25 cellular contexts compared by ENCODE assay signal in genomic region chr6:40247516-40248115, GRCh38.
DNase-seq lines count a peak whose midpoint lies in the region; ATAC-seq and TF ChIP-seq lines count a peak whose summit lies in the region.
"Had no signal": no experiment of that assay in that cellular context is flagged by ENCODE, and none has a peak within 500 bp of the region (broad histone marks: within the 10 kb centered on the region; RNA-seq: fewer than 3 reads in every experiment).

No MANE protein-coding gene starts in this region.

- no peak overlapping the region for H2BK12ac ChIP-seq in neuronal stem cell (ENCODE audit: low read length)

- no peak overlapping the region for H3K14ac ChIP-seq in neuronal stem cell (ENCODE audit: low read length)

- H3K4me3 ChIP-seq in neuronal stem cell (ENCODE audit: low read length in 2 of 2) = peak overlapping the region in 1 of 2 donors; percentile 14
- H3K4me3 ChIP-seq: BLaER1 treated with 17β-estradiol and CSF1 and Interleukin-3, amounts not matched to agents 10 nM and 100 nM; PC-9 had no signal

- no peak overlapping the region for H2BK5ac ChIP-seq in neuronal stem cell (ENCODE audit: low read length)

- peaks cover 3% of the 10 kb centered on the region for H3K4me1 Mint-ChIP-seq in WTC11
- H3K4me1 Mint-ChIP-seq: CD4-positive, alpha-beta memory T cell had no signal

- CTCF ChIA-PET in WTC11 (lab: Charles Lee) = no interaction called here

- H4K91ac ChIP-seq in neuronal stem cell (ENCODE audit: low read depth, low read length, poor library complexity) = no peak overlapping the region

- H2BK15ac ChIP-seq in neuronal stem cell (ENCODE audit: low read length) = no peak overlapping the region

- H3K79me1 ChIP-seq in neuronal stem cell (ENCODE audit: low read depth, low read length) = no peaks in the 10 kb centered on the region

- no peak for ATAC-seq in WTC11
- no peak for ATAC-seq in activated naive CD4-positive, alpha-beta T cell treated with anti-CD3 and anti-CD28 coated beads, Interleukin-2, amount 50 U/mL, for 72 hours
- ATAC-seq: HCT116 had no signal

- no peak overlapping the region for H3K4ac ChIP-seq in neuronal stem cell (ENCODE audit: low read length)

- no peak overlapping the region for H4K8ac ChIP-seq in neuronal stem cell (ENCODE audit: low read depth, low read length)

- no peak overlapping the region for H3K23ac ChIP-seq in neuronal stem cell (ENCODE audit: low read depth, low read length, poor library complexity)

- no peaks in the 10 kb centered on the region for H3K36me3 ChIP-seq in neuronal stem cell (replicated peaks in 1 of 2; ENCODE audit: control insufficient read depth in 2 of 2, insufficient read depth in 2 of 2, low read length in 2 of 2)
- H3K36me3 ChIP-seq: BLaER1 treated with 17β-estradiol and CSF1 and Interleukin-3, amounts not matched to agents 10 nM and 100 nM had no signal

- peaks cover 10% of the 10 kb centered on the region for H3K36me3 Mint-ChIP-seq in WTC11
- no peaks in the 10 kb centered on the region for H3K36me3 Mint-ChIP-seq in activated naive CD4-positive, alpha-beta T cell treated with anti-CD3 and anti-CD28 coated beads, Interleukin-2, amount 50 U/mL, for 72 hours
- H3K36me3 Mint-ChIP-seq: CD4-positive, alpha-beta memory T cell had no signal

- peaks cover 14% of the 10 kb centered on the region for H3K9me3 Mint-ChIP-seq in WTC11
- no peaks in the 10 kb centered on the region for H3K9me3 Mint-ChIP-seq in activated naive CD4-positive, alpha-beta T cell treated with anti-CD3 and anti-CD28 coated beads, Interleukin-2, amount 50 U/mL, for 72 hours
- H3K9me3 Mint-ChIP-seq: T-helper 1 cell treated with Interleukin-12 subunit alpha and Interleukin-12 subunit beta and Interleukin-4 antibody, amounts not matched to agents 30 μg/mL and 1 μg/mL, for 36 hours had no signal

- peak overlapping the region; percentile 32 for H3K18ac ChIP-seq in neuronal stem cell (ENCODE audit: low read length)

- H3K4me2 ChIP-seq in neuronal stem cell (ENCODE audit: insufficient read depth, low read length, poor library complexity, severe bottlenecking) = no peak overlapping the region
- H3K4me2 ChIP-seq: BLaER1 treated with 17β-estradiol and CSF1 and Interleukin-3, amounts not matched to agents 10 nM and 100 nM; PC-9 had no signal

- H3K4me3 Mint-ChIP-seq in WTC11 = no peak overlapping the region
- H3K4me3 Mint-ChIP-seq: CD4-positive, alpha-beta memory T cell; T-helper 1 cell treated with Interleukin-12 subunit alpha and Interleukin-12 subunit beta and Interleukin-4 antibody, amounts not matched to agents 30 μg/mL and 1 μg/mL, for 36 hours had no signal

- no peak for TF ChIP-seq CTCF in WTC11 (IDR thresholded peaks at IDR 0.05)

- no peak overlapping the region for H3K9ac ChIP-seq in neuronal stem cell (ENCODE audit: low read depth, low read length, poor library complexity)
- H3K9ac ChIP-seq: BLaER1 treated with 17β-estradiol and CSF1 and Interleukin-3, amounts not matched to agents 10 nM and 100 nM had no signal

- DNase-seq in NCI-H1694 treated with DMSO at 0.1 percent for 48 hours (lab: John Stamatoyannopoulos, UW) = peak; percentile 1
- DNase-seq in NCI-H1694 (lab: John Stamatoyannopoulos, UW) = no peak
- peak; percentile 53 for DNase-seq in NCI-H345 (lab: John Stamatoyannopoulos, UW)
- DNase-seq in WTC11 (ENCODE audit: low spot score) = no peak
- no peak for DNase-seq in neuronal stem cell (ENCODE audit: low spot score)
- no peak for DNase-seq in NK-92 treated with Interleukin-12 subunit alpha and Interleukin-12 subunit beta, amount 100 ng/mL, for 24 hours (lab: John Stamatoyannopoulos, UW)
- no peak for DNase-seq in activated naive CD4-positive, alpha-beta T cell treated with anti-CD3 and anti-CD28 coated beads, Interleukin-2, amount 50 U/mL, for 72 hours (ENCODE audit: low spot score in 2 of 2)
- DNase-seq in NCI-H1105 (lab: John Stamatoyannopoulos, UW) = no peak
- DNase-seq: 8988T; Caco-2; CD4-positive, alpha-beta memory T cell; GDM1; GOT3; KG1; NCI-H1105 treated with DMSO at 0.1 percent for 48 hours; NCI-H187 treated with DMSO at 0.1 percent for 48 hours; NCI-H2171; NCI-H446; NCI-H774; PC-9; RPMI8226; SHP77 had no signal

- no peak overlapping the region for H3K27ac ChIP-seq in neuronal stem cell (replicated peaks; ENCODE audit: low read length)
- H3K27ac ChIP-seq: BLaER1 treated with 17β-estradiol and CSF1 and Interleukin-3, amounts not matched to agents 10 nM and 100 nM; PC-9 had no signal

- H3K27me3 Mint-ChIP-seq in WTC11 (ENCODE audit: low read depth) = no peaks in the 10 kb centered on the region; the same call in none of the 2 replicates
- H3K27me3 Mint-ChIP-seq: CD4-positive, alpha-beta memory T cell had no signal

- no peaks in the 10 kb centered on the region for H3K27me3 ChIP-seq in neuronal stem cell (ENCODE audit: control insufficient read depth in 3 of 3, insufficient read depth in 3 of 3, low read depth in 1 of 3, low read length in 3 of 3)
- H3K27me3 ChIP-seq: BLaER1 treated with 17β-estradiol and CSF1 and Interleukin-3, amounts not matched to agents 10 nM and 100 nM had no signal

- no peaks in the 10 kb centered on the region for H3K4me1 ChIP-seq in neuronal stem cell (ENCODE audit: control insufficient read depth in 2 of 2, insufficient read depth in 1 of 2, low read depth in 1 of 2, low read length in 2 of 2)
- H3K4me1 ChIP-seq: Caco-2 had no signal

- no peak overlapping the region for H2AFZ ChIP-seq in neuronal stem cell (ENCODE audit: low read length)
- H2AFZ ChIP-seq: PC-9 had no signal

- POLR2A ChIA-PET in WTC11 (lab: Charles Lee) = no interaction called here

- no peak overlapping the region for H2BK120ac ChIP-seq in neuronal stem cell (ENCODE audit: low read depth, low read length)

- H3K27ac Mint-ChIP-seq in WTC11 = peak overlapping the region; percentile 5; the same call in 1 of the 2 replicates
- H3K27ac Mint-ChIP-seq in activated naive CD4-positive, alpha-beta T cell treated with anti-CD3 and anti-CD28 coated beads, Interleukin-2, amount 50 U/mL, for 72 hours = no peak overlapping the region
- H3K27ac Mint-ChIP-seq: CD4-positive, alpha-beta memory T cell; T-helper 1 cell treated with Interleukin-12 subunit alpha and Interleukin-12 subunit beta and Interleukin-4 antibody, amounts not matched to agents 30 μg/mL and 1 μg/mL, for 36 hours had no signal

- WGBS in neuronal stem cell (ENCODE audit: extremely low coverage in 2 of 2, insufficient read length in 2 of 2, insufficient replicate concordance in 1 of 2), 2 donors = no CpG with 5 or more reads among the region's 3 CpGs

- H3K9me3 ChIP-seq in neuronal stem cell (replicated peaks in 1 of 2; ENCODE audit: control insufficient read depth in 2 of 2, insufficient read depth in 1 of 2, low read depth in 1 of 2, low read length in 2 of 2) = no peaks in the 10 kb centered on the region
- H3K9me3 ChIP-seq: Caco-2 had no signal

- H2AK5ac ChIP-seq in neuronal stem cell (ENCODE audit: low read depth, low read length) = no peak overlapping the region

TF ChIP-seq in WTC11, 78 proteins besides CTCF, POLR2A, EP300 and RAD21 (continues in another document):
- TF ChIP-seq MAX (CRISPR knock-in tag; IDR thresholded peaks at IDR 0.05) = no peak
- TF ChIP-seq NR3C1 (CRISPR knock-in tag; conservative IDR thresholded peaks at IDR 0.05; ENCODE audit: low read depth) = no peak
- TF ChIP-seq NFYB (CRISPR knock-in tag; conservative IDR thresholded peaks at IDR 0.05; ENCODE audit: low read depth) = no peak
- no peak for TF ChIP-seq STAT6 (CRISPR knock-in tag; conservative IDR thresholded peaks at IDR 0.05; ENCODE audit: low read depth)
- no peak for TF ChIP-seq NR1H2 (CRISPR knock-in tag; IDR thresholded peaks at IDR 0.05)
- TF ChIP-seq ATF1 (CRISPR knock-in tag; IDR thresholded peaks at IDR 0.05) = no peak
- no peak for TF ChIP-seq ATF6 (CRISPR knock-in tag; IDR thresholded peaks at IDR 0.05)

Comparison
In these comparisons a context has a peak if more than half of its experiments do, and no peak if none do; other contexts are left out.
1. DNase-seq: peak in NCI-H1694 treated with DMSO at 0.1 percent for 48 hours (single experiment) and NCI-H345 (single experiment); none in NCI-H1694 (single experiment), WTC11 (single experiment), neuronal stem cell (single experiment), NK-92 treated with Interleukin-12 subunit alpha and Interleukin-12 subunit beta, amount 100 ng/mL, for 24 hours (single experiment), activated naive CD4-positive, alpha-beta T cell treated with anti-CD3 and anti-CD28 coated beads, Interleukin-2, amount 50 U/mL, for 72 hours (0 of 2) and NCI-H1105 (single experiment).